ENCODE assay signal across 13 cellular contexts in genomic region chr12:52146822-52147366, GRCh38. TPM values are rescaled to one million over a fixed set of nuclear protein-coding genes. Genes with fewer than 3 reads are reported as not detected.
DNase-seq lines count a peak whose midpoint lies in the region; ATAC-seq and TF ChIP-seq lines count a peak whose summit lies in the region.
"Had no signal": no experiment of that assay in that cellular context is flagged by ENCODE, and none has a peak within 500 bp of the region (broad histone marks: within the 10 kb centered on the region; RNA-seq: fewer than 3 reads in every experiment).

No MANE protein-coding gene starts in this region.

- WGBS in esophagus squamous epithelium, 2 donors, result 60% methylated on average over 1 of the region's 11 CpGs

- TF ChIP-seq POLR2A in esophagus squamous epithelium (IDR thresholded peaks at IDR 0.05), result no peak

- no peak overlapping the region for H3K4me3 ChIP-seq in SJCRH30
- H3K4me3 ChIP-seq in esophagus squamous epithelium, result peak overlapping the region; percentile 7 to 32 (median 18)
- H3K4me3 ChIP-seq in rectal smooth muscle tissue (ENCODE audit: low read length), result no peak overlapping the region

- ATAC-seq in HG03025 (IDR thresholded peaks at IDR 0.05; ENCODE audit: low FRiP score, unreplicated experiment), result no peak
- no peak for ATAC-seq in stimulated activated naive CD8-positive, alpha-beta T cell treated with anti-CD3 and anti-CD28 coated beads, Interleukin-15, amount 100 ng/mL, for 72 hours

- TF ChIP-seq CTCF in 22Rv1 (IDR thresholded peaks at IDR 0.05), result no peak
- no peak for TF ChIP-seq CTCF in esophagus squamous epithelium (IDR thresholded peaks at IDR 0.05)

- H3K9ac ChIP-seq in rectal smooth muscle tissue (ENCODE audit: low read length), result no peak overlapping the region

- no peak for DNase-seq in SJCRH30
- DNase-seq in esophagus squamous epithelium (lab: John Stamatoyannopoulos, UW), result no peak
- no peak for DNase-seq in NCI-H1436 treated with DMSO at 0.1 percent for 48 hours (lab: John Stamatoyannopoulos, UW)
- no peak for DNase-seq in stimulated activated naive CD8-positive, alpha-beta T cell treated with anti-CD3 and anti-CD28 coated beads, Interleukin-15, amount 100 ng/mL, for 72 hours
- DNase-seq in NCI-H2107 (lab: John Stamatoyannopoulos, UW), result no peak
- DNase-seq: activated CD4-positive, alpha-beta T cell treated with anti-CD3 and anti-CD28 coated beads, Interleukin-2, amount 10 ng/mL, durations not matched to agents 7 days and 5 days; activated naive CD4-positive, alpha-beta T cell treated with Interleukin-2 at 50 U/mL for 16 hours; naive B cell; NCI-H510A treated with DMSO at 0.1 percent for 48 hours; stimulated activated CD4-positive, alpha-beta T cell treated with anti-CD3 and anti-CD28 coated beads, Interleukin-12 subunit alpha, Interleukin-12 subunit beta, amount 100 ng/mL, for 4 hours had no signal

- H3K4me3 Mint-ChIP-seq in stimulated activated naive CD8-positive, alpha-beta T cell treated with anti-CD3 and anti-CD28 coated beads, Interleukin-15, amount 100 ng/mL, for 72 hours, result no peak overlapping the region
- H3K4me3 Mint-ChIP-seq: activated CD4-positive, alpha-beta T cell treated with anti-CD3 and anti-CD28 coated beads, Interleukin-2, amount 10 ng/mL, durations not matched to agents 7 days and 5 days; naive B cell had no signal

- no peaks in the 10 kb centered on the region for H3K36me3 ChIP-seq in SJCRH30
- no peaks in the 10 kb centered on the region for H3K36me3 ChIP-seq in esophagus squamous epithelium
- no peaks in the 10 kb centered on the region for H3K36me3 ChIP-seq in rectal smooth muscle tissue (ENCODE audit: control insufficient read depth, insufficient read depth, low read length)

- no peaks in the 10 kb centered on the region; the same call in 1 of the 2 replicates for H3K27me3 ChIP-seq in SJCRH30
- H3K27me3 ChIP-seq in esophagus squamous epithelium, result no peaks in the 10 kb centered on the region
- H3K27me3 ChIP-seq in rectal smooth muscle tissue (ENCODE audit: control insufficient read depth, insufficient read depth, low read length), result no peaks in the 10 kb centered on the region

- H3K4me1 ChIP-seq in SJCRH30 (peaks cover 33% of the 10 kb centered on the region), esophagus squamous epithelium (peaks cover 72 to 98% (median 80%) of the 10 kb centered on the region in 3 donors), rectal smooth muscle tissue (ENCODE audit: control insufficient read depth, insufficient read depth, low read length) (peaks cover 12% of the 10 kb centered on the region)

- H3K27ac Mint-ChIP-seq in stimulated activated naive CD8-positive, alpha-beta T cell treated with anti-CD3 and anti-CD28 coated beads, Interleukin-15, amount 100 ng/mL, for 72 hours, result no peak overlapping the region
- H3K27ac Mint-ChIP-seq: activated CD4-positive, alpha-beta T cell treated with anti-CD3 and anti-CD28 coated beads, Interleukin-2, amount 10 ng/mL, durations not matched to agents 7 days and 5 days had no signal

- H3K27ac ChIP-seq in 22Rv1, result peak overlapping the region; percentile 94
- peak overlapping the region; percentile 84 for H3K27ac ChIP-seq in SJCRH30
- peak overlapping the region; percentile 98 to 100 (median 99) for H3K27ac ChIP-seq in esophagus squamous epithelium
- H3K27ac ChIP-seq in rectal smooth muscle tissue (ENCODE audit: low read depth, low read length), result peak overlapping the region; percentile 76

- H3K27me3 Mint-ChIP-seq in stimulated activated naive CD8-positive, alpha-beta T cell treated with anti-CD3 and anti-CD28 coated beads, Interleukin-15, amount 100 ng/mL, for 72 hours, result peaks cover 22% of the 10 kb centered on the region

- H3K9me3 ChIP-seq in SJCRH30 (replicated peaks) (no peaks in the 10 kb centered on the region), esophagus squamous epithelium (no peaks in the 10 kb centered on the region)

- H3K4me1 Mint-ChIP-seq in stimulated activated naive CD8-positive, alpha-beta T cell treated with anti-CD3 and anti-CD28 coated beads, Interleukin-15, amount 100 ng/mL, for 72 hours, result peaks cover 6% of the 10 kb centered on the region

- intact Hi-C loops in esophagus squamous epithelium (cut with DNase I), result no loop called here

- H3K9me3 Mint-ChIP-seq in stimulated activated naive CD8-positive, alpha-beta T cell treated with anti-CD3 and anti-CD28 coated beads, Interleukin-15, amount 100 ng/mL, for 72 hours, result no peaks in the 10 kb centered on the region
- H3K9me3 Mint-ChIP-seq: activated CD4-positive, alpha-beta T cell treated with anti-CD3 and anti-CD28 coated beads, Interleukin-2, amount 10 ng/mL, durations not matched to agents 7 days and 5 days; naive B cell had no signal

RNA-seq across cellular contexts. Expression of gene KRT80, which starts 44.9 kb away (rescaled TPM):
- total RNA-seq in SJCRH30 (2014; rRNA removed; shearing (Covaris generic)), result 45.7 and 49.0 TPM in 2 replicates
- 10 to 100 TPM; 11.4 to 39.6 (median 16.5) TPM for total RNA-seq in esophagus squamous epithelium
- total RNA-seq: activated CD4-positive, alpha-beta T cell treated with anti-CD3 and anti-CD28 coated beads, Interleukin-2, amount 10 ng/mL, durations not matched to agents 7 days and 5 days had no signal

Comparison
In these comparisons a context has a peak if more than half of its experiments do, and no peak if none do; other contexts are left out.
1. H3K4me3 ChIP-seq: peak in esophagus squamous epithelium (4 of 4); none in SJCRH30 (single experiment) and rectal smooth muscle tissue (single experiment).
2. Peak in every context shown above with its lines, with median percentiles within 50 percentile points of each other: H3K27ac ChIP-seq.